In the genomic region with DNA sequence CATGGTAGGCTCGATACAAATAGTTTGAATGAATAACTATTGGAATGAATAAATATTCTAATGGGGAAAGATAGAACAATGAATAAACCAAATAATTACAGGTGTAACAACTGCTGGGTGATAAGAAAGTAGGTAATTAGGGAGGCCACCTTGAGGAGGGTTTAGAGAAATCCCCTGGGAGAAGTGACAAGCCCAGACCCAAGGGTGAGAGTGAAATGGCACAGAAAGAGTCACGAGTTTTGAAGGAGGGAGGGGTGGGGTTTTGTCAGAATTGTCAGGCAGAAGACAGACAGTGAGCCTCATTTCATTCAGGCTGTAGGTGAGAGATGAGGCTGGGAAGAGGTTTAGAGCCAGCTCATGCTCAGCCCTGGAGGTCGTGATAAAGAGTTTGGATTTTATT, we compare ENCODE assay signal across 25 cellular contexts.
"Had no signal": no experiment of that assay in that cellular context is flagged by ENCODE, and none has a peak within 500 bp of the region (broad histone marks: within the 10 kb centered on the region; RNA-seq: fewer than 3 reads in every experiment).

No MANE protein-coding gene starts in this region.

- H3K4me2 ChIP-seq: hepatocyte had no signal

- H3K27me3 ChIP-seq: esophagus muscularis mucosa, foreskin keratinocyte, gastroesophageal sphincter, heart left ventricle, hepatocyte, right lobe of liver, suprapubic skin, thyroid gland had no signal

- H3K27ac Mint-ChIP-seq: mesothelial cell of epicardium; natural killer cell treated with Interleukin-12 subunit alpha and Interleukin-12 subunit beta and Interleukin-15 and Interleukin-18, amount 100 ng/mL, for 72 hours; progenitor cell of endocrine pancreas; stimulated activated naive CD8-positive, alpha-beta T cell treated with anti-CD3 and anti-CD28 coated beads, Interleukin-15, amount 100 ng/mL, for 72 hours had no signal

- DNase-seq: dorsolateral prefrontal cortex; effector CD8-positive, alpha-beta T cell; foreskin keratinocyte; heart left ventricle; kidney; mesenchymal stem cell; mucosa of descending colon; naive B cell; right lobe of liver; small intestine; stimulated activated CD4-positive, alpha-beta T cell treated with anti-CD3 and anti-CD28 coated beads, Interleukin-15, amount 100 ng/mL, for 24 hours; stimulated activated CD4-positive, alpha-beta T cell treated with anti-CD3 and anti-CD28 coated beads, Interleukin-2, amount 100 ng/mL, for 48 hours; stimulated activated naive CD4-positive, alpha-beta T cell; stimulated activated naive CD8-positive, alpha-beta T cell treated with anti-CD3 and anti-CD28 coated beads, Interleukin-15, amount 100 ng/mL, for 72 hours; thyroid gland had no signal

- H3K79me2 ChIP-seq: hepatocyte, parathyroid adenoma had no signal

- H3K27me3 Mint-ChIP-seq: progenitor cell of endocrine pancreas had no signal

- H3K9me3 Mint-ChIP-seq: mesothelial cell of epicardium; naive B cell; natural killer cell treated with Interleukin-12 subunit alpha and Interleukin-12 subunit beta and Interleukin-15 and Interleukin-18, amount 100 ng/mL, for 72 hours; neural crest cell had no signal

- H3K36me3 ChIP-seq: esophagus muscularis mucosa, gastroesophageal sphincter, heart left ventricle, right lobe of liver, suprapubic skin, thyroid gland had no signal

- H3K4me1 Mint-ChIP-seq: stimulated activated naive CD8-positive, alpha-beta T cell treated with anti-CD3 and anti-CD28 coated beads, Interleukin-15, amount 100 ng/mL, for 72 hours had no signal

- H3K4me3 ChIP-seq: dorsolateral prefrontal cortex, esophagus muscularis mucosa, gastroesophageal sphincter, heart left ventricle, hepatocyte, mucosa of descending colon, right lobe of liver, suprapubic skin, thyroid gland had no signal

- H3K9me3 ChIP-seq: esophagus muscularis mucosa, gastroesophageal sphincter, heart left ventricle, mucosa of descending colon, right lobe of liver, suprapubic skin, thyroid gland had no signal

- ATAC-seq: foreskin keratinocyte; gastroesophageal sphincter; heart left ventricle; left lobe of liver; mucosa of descending colon; natural killer cell treated with Interleukin-12 subunit alpha and Interleukin-12 subunit beta and Interleukin-15 and Interleukin-18, amount 100 ng/mL, for 72 hours; right lobe of liver; stimulated activated naive CD8-positive, alpha-beta T cell treated with anti-CD3 and anti-CD28 coated beads, Interleukin-15, amount 100 ng/mL, for 72 hours had no signal

- H2AFZ ChIP-seq: hepatocyte, parathyroid adenoma had no signal

- H3K9ac ChIP-seq: parathyroid adenoma had no signal

- H3K4me1 ChIP-seq: foreskin keratinocyte, gastroesophageal sphincter had no signal

- H3K4me3 Mint-ChIP-seq: mesothelial cell of epicardium; naive B cell; natural killer cell treated with Interleukin-12 subunit alpha and Interleukin-12 subunit beta and Interleukin-15 and Interleukin-18, amount 100 ng/mL, for 72 hours; neural crest cell; stimulated activated naive CD8-positive, alpha-beta T cell treated with anti-CD3 and anti-CD28 coated beads, Interleukin-15, amount 100 ng/mL, for 72 hours had no signal

- H3K27ac ChIP-seq: dorsolateral prefrontal cortex, esophagus muscularis mucosa, foreskin keratinocyte, gastroesophageal sphincter, heart left ventricle, hepatocyte, parathyroid adenoma, right lobe of liver, suprapubic skin, thyroid gland had no signal

- H3K36me3 Mint-ChIP-seq: mesothelial cell of epicardium; naive B cell; natural killer cell treated with Interleukin-12 subunit alpha and Interleukin-12 subunit beta and Interleukin-15 and Interleukin-18, amount 100 ng/mL, for 72 hours had no signal
